In the genomic region with DNA sequence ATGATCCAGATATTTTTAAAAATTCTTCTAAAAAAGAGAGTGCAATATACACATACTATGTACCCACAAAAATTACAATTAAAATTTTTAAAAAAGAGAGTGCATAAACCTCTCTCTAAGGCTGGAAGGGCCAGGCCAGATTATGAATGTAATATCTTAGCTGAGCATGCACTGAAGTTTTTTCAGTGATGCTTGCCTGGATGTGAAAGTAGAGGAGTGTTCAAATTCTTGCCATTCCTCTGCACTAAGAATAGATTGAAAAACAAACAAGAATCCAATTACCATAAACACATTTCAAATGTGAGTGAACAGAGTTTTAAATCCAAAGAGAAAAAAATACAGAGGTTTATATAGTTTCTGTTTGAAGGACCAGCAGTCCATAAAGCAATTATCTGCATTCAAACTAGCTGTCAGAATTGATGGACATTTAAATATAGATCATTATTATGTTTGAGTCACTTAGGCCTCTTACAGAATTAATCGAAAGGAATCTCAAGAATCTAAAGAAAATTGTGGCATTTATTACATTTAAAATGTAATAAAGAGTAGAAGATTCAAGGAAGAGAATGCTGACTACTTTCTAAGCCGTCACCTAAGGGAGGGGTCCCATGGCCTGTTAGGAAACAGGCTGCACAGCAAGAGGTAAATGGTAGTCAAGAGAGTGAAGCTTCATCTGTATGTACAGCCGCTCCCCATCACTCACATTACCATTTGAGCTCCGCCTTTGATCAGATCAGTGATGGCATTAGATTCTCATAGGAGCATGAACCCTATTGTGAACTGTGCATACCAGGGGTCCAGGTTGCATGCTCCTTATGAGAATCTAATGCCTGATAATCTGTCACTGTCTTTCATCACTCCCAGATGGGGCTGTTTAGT, we compare ENCODE assay signal across 30 cellular contexts.
DNase-seq lines count a peak whose midpoint lies in the region; ATAC-seq and TF ChIP-seq lines count a peak whose summit lies in the region.
"Had no signal": no experiment of that assay in that cellular context is flagged by ENCODE, and none has a peak within 500 bp of the region (broad histone marks: within the 10 kb centered on the region; RNA-seq: fewer than 3 reads in every experiment).

No MANE protein-coding gene starts in this region.

- WGBS in gastroesophageal sphincter (ENCODE audit: low coverage in 1 of 2), 2 donors, result 72 to 87% methylated on average over 4 of the region's 4 CpGs

- no peak for ATAC-seq in gastroesophageal sphincter
- no peak for ATAC-seq in GM18520 (IDR thresholded peaks at IDR 0.05; ENCODE audit: unreplicated experiment)
- no peak for ATAC-seq in HG03469 (IDR thresholded peaks at IDR 0.05; ENCODE audit: unreplicated experiment)
- ATAC-seq: activated T-cell treated with anti-CD3 and anti-CD28 coated beads, Interleukin-2, amount 50 U/mL, for 72 hours; effector memory CD8-positive, alpha-beta T cell; GM12878; naive thymus-derived CD8-positive, alpha-beta T cell; stimulated activated naive CD8-positive, alpha-beta T cell treated with anti-CD3 and anti-CD28 coated beads, Interleukin-15, amount 100 ng/mL, for 72 hours; WTC11 had no signal

- no peak for TF ChIP-seq EP300 in gastroesophageal sphincter (IDR thresholded peaks at IDR 0.05)

- DNase-seq in BJ (ENCODE audit: low read depth) (peak; percentile 4), astrocyte of the hippocampus (ENCODE audit: low read depth, low spot score) (peak; percentile 44), retinal pigment epithelial cell (ENCODE audit: low read depth) (peak; percentile 24), head of caudate nucleus (no peak), C1 segment of cervical spinal cord (lab: John Stamatoyannopoulos, UW) (no peak)
- DNase-seq: ACHN; activated CD4-positive, alpha-beta T cell treated with anti-CD3 and anti-CD28 coated beads, Interleukin-2, amount 50 U/mL, for 1 hour; activated naive CD4-positive, alpha-beta T cell treated with anti-CD3 and anti-CD28 coated beads for 36 hours; activated T-cell treated with anti-CD3 and anti-CD28 coated beads, Interleukin-2, amount 50 U/mL, for 72 hours; Calu3; DND-41; effector memory CD8-positive, alpha-beta T cell; esophagus squamous epithelium; midbrain; naive thymus-derived CD8-positive, alpha-beta T cell; NCI-H1092; NCI-H1694 treated with DMSO at 0.1 percent for 48 hours; NCI-H2171 treated with DMSO at 0.1 percent for 48 hours; NCI-H524; NK-92 treated with Interleukin-12 subunit alpha and Interleukin-12 subunit beta, amount 100 ng/mL, for 24 hours; occipital lobe; SHP77; stimulated activated naive CD8-positive, alpha-beta T cell treated with anti-CD3 and anti-CD28 coated beads, Interleukin-15, amount 100 ng/mL, for 72 hours had no signal

- TF ChIP-seq POLR2A in gastroesophageal sphincter (IDR thresholded peaks at IDR 0.05), result no peak

- POLR2A ChIA-PET in BJ (lab: Charles Lee), result no interaction called here

- CTCF ChIA-PET in BJ (lab: Yijun Ruan, JAX), result interaction anchor here (0.6 to 1.4 kb wide), 3 partner anchors 12 to 661 kb away, joined by 3 read pairs; no protein-coding TSS in a partner anchor

- H3K9me3 ChIP-seq in gastroesophageal sphincter, result no peaks in the 10 kb centered on the region
- H3K9me3 ChIP-seq: esophagus squamous epithelium had no signal

- no peaks in the 10 kb centered on the region for H3K36me3 ChIP-seq in BJ (ENCODE audit: control insufficient read depth, insufficient read depth, low read length)
- no peaks in the 10 kb centered on the region for H3K36me3 ChIP-seq in gastroesophageal sphincter
- H3K36me3 ChIP-seq: esophagus squamous epithelium, tibial nerve had no signal

- no peaks in the 10 kb centered on the region for H3K27me3 ChIP-seq in BJ (ENCODE audit: control insufficient read depth, insufficient read depth, low read length)
- H3K27me3 ChIP-seq in gastroesophageal sphincter, result no peaks in the 10 kb centered on the region
- H3K27me3 ChIP-seq: tibial nerve had no signal

- TF ChIP-seq CTCF in BJ (IDR thresholded peaks at IDR 0.05; ENCODE audit: insufficient read depth, low read depth, low read length) (no peak), gastroesophageal sphincter (IDR thresholded peaks at IDR 0.05) (no peak), retinal pigment epithelial cell (conservative IDR thresholded peaks at IDR 0.05; ENCODE audit: low read depth, low read length) (no peak)

- intact Hi-C loops in head of caudate nucleus (cut with DNase I), result no loop called here

- no peak overlapping the region for H3K4me3 ChIP-seq in BJ (ENCODE audit: low read depth, low read length)
- H3K4me3 ChIP-seq in gastroesophageal sphincter, result no peak overlapping the region
- no peak overlapping the region for H3K4me3 ChIP-seq in retinal pigment epithelial cell (ENCODE audit: low read length)
- H3K4me3 ChIP-seq: coronary artery, esophagus squamous epithelium, GM12878, tibial nerve had no signal

- H3K4me1 ChIP-seq in gastroesophageal sphincter, result peaks cover 0 to 18% (median 0%) of the 10 kb centered on the region in 3 donors
- H3K4me1 ChIP-seq: esophagus squamous epithelium had no signal

- peak overlapping the region in 3 of 4 donors; percentile 23 to 52 (median 46) for H3K27ac ChIP-seq in gastroesophageal sphincter
- H3K27ac ChIP-seq: coronary artery, esophagus squamous epithelium, tibial nerve had no signal

Comparison
In these comparisons a context has a peak if more than half of its experiments do, and no peak if none do; other contexts are left out.
1. DNase-seq: peak in BJ (single experiment), astrocyte of the hippocampus (single experiment) and retinal pigment epithelial cell (single experiment); none in head of caudate nucleus (0 of 42) and C1 segment of cervical spinal cord (0 of 14).